In the genomic region with DNA sequence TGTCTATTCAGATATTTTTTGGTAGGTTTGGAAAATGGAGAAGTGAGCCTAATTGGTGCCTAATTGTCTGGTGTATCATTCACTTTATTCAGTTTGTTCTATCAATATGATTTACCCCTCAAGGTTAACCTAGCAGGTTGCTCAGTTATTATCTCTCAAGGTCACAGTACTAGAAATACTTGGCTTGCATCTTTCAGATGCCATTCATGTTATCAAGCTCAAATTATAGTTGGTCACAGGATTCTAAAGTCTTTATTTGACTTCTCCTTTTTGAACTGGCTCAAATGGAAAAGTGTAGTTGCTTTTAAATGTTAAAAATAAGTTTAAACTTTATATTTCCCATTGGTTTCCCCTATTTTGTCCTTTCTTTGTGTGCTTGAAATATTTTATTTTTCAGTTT, we compare ENCODE assay signal across 1 cellular context.
TF ChIP-seq lines count a peak whose summit lies in the region.

No MANE protein-coding gene starts in this region.

TF ChIP-seq in HepG2, 621 proteins besides CTCF, POLR2A, EP300 and RAD21 (continued from another document):
- no peak for TF ChIP-seq NPAS2 (CRISPR knock-in tag; IDR thresholded peaks at IDR 0.05; ENCODE audit: borderline replicate concordance)
- no peak for TF ChIP-seq ONECUT2 (CRISPR knock-in tag; IDR thresholded peaks at IDR 0.05)
- no peak for TF ChIP-seq ZNF547 (CRISPR knock-in tag; IDR thresholded peaks at IDR 0.05)
- TF ChIP-seq, protein P1, sequence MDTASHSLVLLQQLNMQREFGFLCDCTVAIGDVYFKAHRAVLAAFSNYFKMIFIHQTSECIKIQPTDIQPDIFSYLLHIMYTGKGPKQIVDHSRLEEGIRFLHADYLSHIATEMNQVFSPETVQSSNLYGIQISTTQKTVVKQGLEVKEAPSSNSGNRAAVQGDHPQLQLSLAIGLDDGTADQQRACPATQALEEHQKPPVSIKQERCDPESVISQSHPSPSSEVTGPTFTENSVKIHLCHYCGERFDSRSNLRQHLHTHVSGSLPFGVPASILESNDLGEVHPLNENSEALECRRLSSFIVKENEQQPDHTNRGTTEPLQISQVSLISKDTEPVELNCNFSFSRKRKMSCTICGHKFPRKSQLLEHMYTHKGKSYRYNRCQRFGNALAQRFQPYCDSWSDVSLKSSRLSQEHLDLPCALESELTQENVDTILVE (CRISPR knock-in tag; IDR thresholded peaks at IDR 0.05): no peak
- no peak for TF ChIP-seq ZNF3 (CRISPR knock-in tag; IDR thresholded peaks at IDR 0.05)
- no peak for TF ChIP-seq POGZ (CRISPR knock-in tag; IDR thresholded peaks at IDR 0.05)
- TF ChIP-seq ZBTB21 (CRISPR knock-in tag; IDR thresholded peaks at IDR 0.05): no peak
- no peak for TF ChIP-seq ZNF773 (CRISPR knock-in tag; IDR thresholded peaks at IDR 0.05; ENCODE audit: borderline replicate concordance)
- no peak for TF ChIP-seq ZNF670 (CRISPR knock-in tag; IDR thresholded peaks at IDR 0.05; ENCODE audit: borderline replicate concordance)
TF ChIP-seq in HepG2: peak in this region for 0.
